Comparison of ENCODE assay signal across 12 cellular contexts in genomic region chr9:88814521-88815101, GRCh38.
DNase-seq lines count a peak whose midpoint lies in the region; ATAC-seq and TF ChIP-seq lines count a peak whose summit lies in the region.
"Had no signal": no experiment of that assay in that cellular context is flagged by ENCODE, and none has a peak within 500 bp of the region (broad histone marks: within the 10 kb centered on the region; RNA-seq: fewer than 3 reads in every experiment).

No MANE protein-coding gene starts in this region.

- dilution Hi-C loops in mammary epithelial cell (cut with HindIII; ENCODE audit: low sequenced_read_pairs): no loop called here

- no peaks in the 10 kb centered on the region for H3K4me1 ChIP-seq in psoas muscle
- H3K4me1 ChIP-seq in mammary epithelial cell (ENCODE audit: insufficient read depth, low read length): peaks cover 20% of the 10 kb centered on the region

- intact Hi-C loops in head of caudate nucleus (cut with DNase I): no loop called here
- intact Hi-C loops in psoas muscle (cut with DNase I): no loop called here
- intact Hi-C loops in mammary epithelial cell (cut with micrococcal nuclease): no loop called here

- no peak overlapping the region for H3K27ac ChIP-seq in psoas muscle
- no peak overlapping the region for H3K27ac ChIP-seq in mammary epithelial cell (ENCODE audit: insufficient read depth, low read depth, low read length)

- no peak overlapping the region for H3K4me3 ChIP-seq in AG09309 (ENCODE audit: control insufficient read depth, low read depth, low read length)
- no peak overlapping the region for H3K4me3 ChIP-seq in psoas muscle
- H3K4me3 ChIP-seq in mammary epithelial cell (replicated peaks in 1 of 3; ENCODE audit: insufficient read depth in 1 of 3, low read depth in 2 of 3, low read length in 3 of 3): no peak overlapping the region

- ATAC-seq in psoas muscle (peak; percentile 61 to 97 (median 84)), HG03460 (IDR thresholded peaks at IDR 0.05; ENCODE audit: unreplicated experiment) (no peak)
- ATAC-seq: activated naive CD8-positive, alpha-beta T cell treated with anti-CD3 and anti-CD28 coated beads, Interleukin-2, amount 50 U/mL, for 24 hours; PC-3 had no signal

- H3K27me3 ChIP-seq in psoas muscle (ENCODE audit: insufficient read depth in 3 of 3, low read length in 2 of 3) (no peaks in the 10 kb centered on the region), mammary epithelial cell (ENCODE audit: insufficient read depth, low read length) (no peaks in the 10 kb centered on the region)

- in situ Hi-C loops in mammary epithelial cell (cut with MboI; ENCODE audit: low sequenced_read_pairs in 2 of 2): no loop called here

- H3K36me3 ChIP-seq in psoas muscle (ENCODE audit: insufficient read depth in 1 of 2, low read depth in 1 of 2) (no peaks in the 10 kb centered on the region), mammary epithelial cell (ENCODE audit: insufficient read depth, low read length) (no peaks in the 10 kb centered on the region)

- H3K9me3 ChIP-seq in psoas muscle: no peaks in the 10 kb centered on the region
- H3K9me3 ChIP-seq in mammary epithelial cell (replicated peaks; ENCODE audit: insufficient read depth, low read length): no peaks in the 10 kb centered on the region

- 43 to 59% (median 49%) methylated on average over 5 of the region's 5 CpGs for WGBS in psoas muscle, 3 donors
- WGBS in mammary epithelial cell (ENCODE audit: low coverage, missing lambda C conversion rate): 68% methylated on average over 5 of the region's 5 CpGs

- no peak overlapping the region for H3K9ac ChIP-seq in mammary epithelial cell (ENCODE audit: insufficient read depth, low read length)

- BruUV-seq in mammary epithelial cell (replicated peaks; lab: Mats Ljungman, UMichigan): no TSS peak

- H2AFZ ChIP-seq in mammary epithelial cell (ENCODE audit: low read depth, low read length): no peak overlapping the region

- DNase-seq in AG09309 (ENCODE audit: low read depth): peak; percentile 92
- peak; percentile 60 for DNase-seq in amniotic stem cell (lab: John Stamatoyannopoulos, UW)
- peak; percentile 33 to 90 (median 69) for DNase-seq in head of caudate nucleus
- DNase-seq in psoas muscle: peak in 1 of 2 donors; percentile 32
- no peak for DNase-seq in NCI-H1436 treated with DMSO at 0.1 percent for 48 hours (lab: John Stamatoyannopoulos, UW)
- DNase-seq in NCI-H82 treated with DMSO at 0.1 percent for 48 hours (lab: John Stamatoyannopoulos, UW; ENCODE audit: unreplicated experiment): no peak
- no peak for DNase-seq in mammary epithelial cell
- DNase-seq: activated naive CD8-positive, alpha-beta T cell treated with anti-CD3 and anti-CD28 coated beads, Interleukin-2, amount 50 U/mL, for 24 hours; NCI-H2081; PC-3; T-helper 2 cell had no signal

- H3K79me2 ChIP-seq in mammary epithelial cell (ENCODE audit: insufficient read depth, low read length): no peaks in the 10 kb centered on the region

- H3K4me2 ChIP-seq in mammary epithelial cell (ENCODE audit: insufficient read depth, low read depth, low read length): no peak overlapping the region

- TF ChIP-seq CTCF in AG09309 (IDR thresholded peaks at IDR 0.05; ENCODE audit: control insufficient read depth, insufficient read depth, low read depth, low read length, missing control alignments) (no peak), psoas muscle (IDR thresholded peaks at IDR 0.05) (no peak), mammary epithelial cell (conservative IDR thresholded peaks at IDR 0.05 in 1 of 2, IDR thresholded peaks at IDR 0.05 in 1 of 2; ENCODE audit: extremely low read depth in 1 of 2, insufficient read depth in 1 of 2, low read depth in 1 of 2, low read length in 2 of 2) (no peak)

- H4K20me1 ChIP-seq in mammary epithelial cell (ENCODE audit: insufficient read depth, low read length): no peaks in the 10 kb centered on the region

- CTCF ChIA-PET in mammary epithelial cell (lab: Charles Lee; ENCODE audit: low non-redundant PET): no interaction called here

Comparison
In these comparisons a context has a peak if more than half of its experiments do, and no peak if none do; other contexts are left out.
1. DNase-seq: peak in AG09309 (single experiment), amniotic stem cell (single experiment) and head of caudate nucleus (42 of 42); none in NCI-H1436 treated with DMSO at 0.1 percent for 48 hours (single experiment), NCI-H82 treated with DMSO at 0.1 percent for 48 hours (single experiment) and mammary epithelial cell (single experiment).